12 cellular contexts compared by ENCODE assay signal in the genomic region with DNA sequence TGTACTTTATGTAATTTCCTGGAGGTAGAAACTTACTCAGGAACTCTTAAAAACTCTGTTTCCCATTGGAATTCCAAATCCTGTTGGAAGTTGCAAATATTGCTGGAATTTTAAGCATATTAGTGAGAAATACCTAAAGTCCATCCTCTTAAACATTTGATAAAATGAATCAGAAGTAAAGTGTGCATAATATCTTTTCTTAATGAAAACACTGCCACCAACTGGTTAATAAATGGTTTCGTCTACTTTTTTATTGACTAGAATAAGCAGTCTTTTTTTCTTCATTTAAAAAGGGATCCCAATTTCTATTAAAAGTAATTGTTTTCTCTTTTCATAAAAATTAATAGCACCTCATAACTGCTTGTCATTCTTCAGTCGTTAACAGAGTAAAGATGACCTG. TPM values are rescaled to one million over a fixed set of nuclear protein-coding genes. Genes with fewer than 3 reads are reported as not detected.
A peak's percentile ranks its signal among the peaks of the same experiment; 100 is the strongest.
DNase-seq lines count a peak whose midpoint lies in the region; ATAC-seq, FAIRE-seq and TF ChIP-seq lines count a peak whose summit lies in the region.
"Had no signal": no experiment of that assay in that cellular context is flagged by ENCODE, and none has a peak within 500 bp of the region (broad histone marks: within the 10 kb centered on the region; RNA-seq: fewer than 3 reads in every experiment).

No MANE protein-coding gene starts in this region.

- peaks cover 4 to 25% (median 11%) of the 10 kb centered on the region in 9 donors for H3K9me3 Mint-ChIP-seq in naive thymus-derived CD8-positive, alpha-beta T cell
- H3K9me3 Mint-ChIP-seq: activated CD4-positive, alpha-beta T cell treated with anti-CD3 and anti-CD28 coated beads, Interleukin-2, amount 10 ng/mL, durations not matched to agents 24 days and 14 days had no signal

- no peaks in the 10 kb centered on the region for H3K27me3 ChIP-seq in A673 (replicated peaks; ENCODE audit: insufficient read depth, low read depth, low read length, poor library complexity)
- peaks cover 9% of the 10 kb centered on the region for H3K27me3 ChIP-seq in Panc1 (ENCODE audit: control insufficient read depth, insufficient read depth, low read length)

- H3K36me3 Mint-ChIP-seq in naive thymus-derived CD8-positive, alpha-beta T cell = peaks cover 0 to 4% (median 0%) of the 10 kb centered on the region in 3 donors

- no TSS peak for BruUV-seq in A673 (replicated peaks; lab: Mats Ljungman, UMichigan)
- BruUV-seq in Panc1 (replicated peaks; lab: Mats Ljungman, UMichigan) = no TSS peak

- peaks cover 10% of the 10 kb centered on the region for H3K4me1 ChIP-seq in A673 (ENCODE audit: insufficient read depth, low read length, poor library complexity, severe bottlenecking)
- H3K4me1 ChIP-seq in Panc1 (ENCODE audit: control insufficient read depth, insufficient read depth, low read length) = 0 out of 2 replicates have a peak, but pooled peaks cover 4% of the 10 kb centered on the region
- H3K4me1 ChIP-seq: parathyroid adenoma had no signal

- intact Hi-C loops in A673 (cut with micrococcal nuclease; ENCODE audit: unreplicated experiment) (loop anchor here (2.0 to 5.0 kb wide), 2 partner anchors 220 to 335 kb away; no protein-coding TSS in a partner anchor), Panc1 (cut with micrococcal nuclease; ENCODE audit: unreplicated experiment) (no loop called here)

- H3K36me3 ChIP-seq in A673 (ENCODE audit: insufficient read depth, low read length, poor library complexity, severe bottlenecking) (no peaks in the 10 kb centered on the region), Panc1 (ENCODE audit: control insufficient read depth, insufficient read depth, low read length) (no peaks in the 10 kb centered on the region)
- H3K36me3 ChIP-seq: cardiac muscle cell had no signal

- no peak overlapping the region for H3K27ac Mint-ChIP-seq in naive thymus-derived CD8-positive, alpha-beta T cell
- H3K27ac Mint-ChIP-seq: activated CD4-positive, alpha-beta T cell treated with anti-CD3 and anti-CD28 coated beads, Interleukin-2, amount 10 ng/mL, durations not matched to agents 24 days and 14 days had no signal

- CTCF ChIA-PET in A673 (lab: Charles Lee) (no interaction called here), Panc1 (lab: Charles Lee) (no interaction called here)

- POLR2A ChIA-PET in A673 (lab: Charles Lee; ENCODE audit: low non-redundant PET) (no interaction called here), Panc1 (lab: Charles Lee) (interaction anchor here (0.6 kb wide), 1 partner anchor 1195 kb away, joined by 3 read pairs; no protein-coding TSS in a partner anchor)
- POLR2A ChIA-PET in naive thymus-derived CD8-positive, alpha-beta T cell (lab: Charles Lee) = no interaction called here

- peaks cover 2 to 26% (median 14%) of the 10 kb centered on the region in 5 donors for H3K27me3 Mint-ChIP-seq in naive thymus-derived CD8-positive, alpha-beta T cell
- H3K27me3 Mint-ChIP-seq: activated CD4-positive, alpha-beta T cell treated with anti-CD3 and anti-CD28 coated beads, Interleukin-2, amount 10 ng/mL, durations not matched to agents 24 days and 14 days had no signal

- H3K4me3 Mint-ChIP-seq in naive thymus-derived CD8-positive, alpha-beta T cell = no peak overlapping the region
- H3K4me3 Mint-ChIP-seq: activated CD4-positive, alpha-beta T cell treated with anti-CD3 and anti-CD28 coated beads, Interleukin-2, amount 10 ng/mL, durations not matched to agents 24 days and 14 days had no signal

- H3K27ac ChIP-seq in A673 (ENCODE audit: low read depth, low read length, poor library complexity, severe bottlenecking) (no peak overlapping the region), Panc1 (ENCODE audit: low read length) (no peak overlapping the region)
- H3K27ac ChIP-seq: cardiac muscle cell, parathyroid adenoma had no signal

- TF ChIP-seq POLR2A in GM12891 (IDR thresholded peaks at IDR 0.05; ENCODE audit: low read depth, low read length) = no peak

- peak; percentile 61; the same call in 1 of the 2 replicates for TF ChIP-seq CTCF in A673 (conservative IDR thresholded peaks at IDR 0.05; ENCODE audit: low read depth, low read length)
- peak; percentile 34; the same call in 1 of the 2 replicates for TF ChIP-seq CTCF in Panc1 (IDR thresholded peaks at IDR 0.05)

- in situ Hi-C loops in Panc1 (cut with HindIII; ENCODE audit: low pct_unique_long_range_greater_than_20kb, low sequenced_read_pairs) = no loop called here

- no peak overlapping the region for H3K4me3 ChIP-seq in A673 (ENCODE audit: low read depth, low read length, poor library complexity, severe bottlenecking)
- no peak overlapping the region for H3K4me3 ChIP-seq in Panc1 (ENCODE audit: low read depth in 2 of 2, low read length in 2 of 2)
- H3K4me3 ChIP-seq: cardiac muscle cell had no signal

- ATAC-seq in Panc1 = no peak
- ATAC-seq in naive thymus-derived CD8-positive, alpha-beta T cell = no peak

- H3K9me3 ChIP-seq in A673 (ENCODE audit: low read depth, low read length, poor library complexity, severe bottlenecking) = peaks cover 11% of the 10 kb centered on the region
- H3K9me3 ChIP-seq in Panc1 (ENCODE audit: control insufficient read depth, insufficient read depth, low read depth, low read length) = 0 out of 2 replicates have a peak, but pooled peaks cover 3% of the 10 kb centered on the region

- no peaks in the 10 kb centered on the region for H3K4me1 Mint-ChIP-seq in naive thymus-derived CD8-positive, alpha-beta T cell
- H3K4me1 Mint-ChIP-seq: activated CD4-positive, alpha-beta T cell treated with anti-CD3 and anti-CD28 coated beads, Interleukin-2, amount 10 ng/mL, durations not matched to agents 24 days and 14 days had no signal

- DNase-seq in A673 (ENCODE audit: low spot score) (peak; percentile 59), GM03348 (ENCODE audit: low spot score) (peak; percentile 15), Panc1 (ENCODE audit: low read depth, low spot score) (no peak), frontal cortex (ENCODE audit: low spot score in 2 of 2) (no peak), GM12891 (ENCODE audit: insufficient read length, low spot score) (no peak), anterior cingulate cortex (lab: John Stamatoyannopoulos, UW) (no peak), GOT3 (lab: John Stamatoyannopoulos, UW) (no peak)
- DNase-seq in naive thymus-derived CD8-positive, alpha-beta T cell = no peak
- DNase-seq: activated CD4-positive, alpha-beta T cell treated with anti-CD3 and anti-CD28 coated beads, Interleukin-2, amount 10 ng/mL, durations not matched to agents 24 days and 14 days; COR-L47 had no signal

- FAIRE-seq in frontal cortex (lab: Jason Lieb, UNC) (peak; percentile 83), GM12891 (lab: Jason Lieb, UNC) (no peak)

TF ChIP-seq in GM12891, 5 proteins besides CTCF, POLR2A, EP300 and RAD21:
- no peak for TF ChIP-seq POU2F2 (IDR thresholded peaks at IDR 0.05; ENCODE audit: low read depth, low read length)
- no peak for TF ChIP-seq PAX5 (IDR thresholded peaks at IDR 0.05; ENCODE audit: insufficient read depth, low read length, severe bottlenecking)
- no peak for TF ChIP-seq POLR2AphosphoS5 (IDR thresholded peaks at IDR 0.05; ENCODE audit: low read depth, low read length)
- TF ChIP-seq SPI1 (IDR thresholded peaks at IDR 0.05; ENCODE audit: low read depth, low read length) = no peak
- no peak for TF ChIP-seq TAF1 (IDR thresholded peaks at IDR 0.05; ENCODE audit: low read depth, low read length)

RNA-seq across cellular contexts. Expression of gene NPS, which starts 28.3 kb away (rescaled TPM):
- total RNA-seq in A673 (2021) (not detected in 2 replicates), Panc1 (2021; ENCODE audit: unreplicated experiment) (not detected), frontal cortex (not detected)
- not detected for polyA plus RNA-seq in Panc1 (2012; ENCODE audit: insufficient read length)
- not detected for total RNA-seq in naive thymus-derived CD8-positive, alpha-beta T cell
- not detected for polyA plus RNA-seq in naive thymus-derived CD8-positive, alpha-beta T cell
- not detected for polyA plus RNA-seq in GM12891 (2012; ENCODE audit: low read depth, missing spikeins)
- total RNA-seq: activated CD4-positive, alpha-beta T cell treated with anti-CD3 and anti-CD28 coated beads, Interleukin-2, amount 10 ng/mL, durations not matched to agents 24 days and 14 days; cardiac muscle cell had no signal
- polyA plus RNA-seq: cardiac muscle cell had no signal

Comparison
In these comparisons a context has a peak if more than half of its experiments do, and no peak if none do; other contexts are left out.
1. DNase-seq: peak in A673 (single experiment) and GM03348 (single experiment); none in Panc1 (single experiment), frontal cortex (0 of 2), naive thymus-derived CD8-positive, alpha-beta T cell (0 of 10), GM12891 (single experiment), anterior cingulate cortex (0 of 58) and GOT3 (single experiment).